In the genomic region with DNA sequence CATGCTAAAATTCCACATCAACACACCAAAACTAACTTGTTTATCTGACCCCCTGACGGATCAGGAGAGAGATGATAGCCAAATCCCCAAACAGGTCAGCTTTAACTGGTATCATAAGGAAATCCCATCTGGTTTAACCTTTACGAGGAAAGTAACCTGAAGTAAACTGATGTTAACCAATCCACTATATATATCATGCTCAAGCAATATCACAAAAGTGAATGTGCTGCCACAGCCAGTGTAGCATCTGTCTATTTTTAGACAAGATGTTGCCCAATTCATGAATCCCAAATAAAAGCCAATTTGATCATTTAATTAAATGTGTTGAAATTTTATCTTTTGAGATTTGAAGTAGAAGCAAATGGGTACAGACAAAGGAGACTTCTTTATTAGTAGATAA, we compare ENCODE assay signal across 29 cellular contexts. TPM values are rescaled to one million over a fixed set of nuclear protein-coding genes. Genes with fewer than 3 reads are reported as not detected.
"Had no signal": no experiment of that assay in that cellular context is flagged by ENCODE, and none has a peak within 500 bp of the region (broad histone marks: within the 10 kb centered on the region; RNA-seq: fewer than 3 reads in every experiment).

No MANE protein-coding gene starts in this region.

- H3K27ac Mint-ChIP-seq: stimulated activated effector memory CD8-positive, alpha-beta T cell treated with anti-CD3 and anti-CD28 coated beads, Interleukin-12 subunit alpha, Interleukin-12 subunit beta, amount 100 ng/mL, for 72 hours; stimulated activated memory B cell treated with anti-CD40 and anti-IgM and Interleukin-4, amounts not matched to agents 10 μg/mL and 1 μg/mL and 100 μg/mL, for 72 hours; stimulated activated naive B cell treated with anti-CD40 and anti-IgM and Interleukin-4, amounts not matched to agents 10 μg/mL and 1 μg/mL and 100 μg/mL, for 72 hours; stimulated activated naive CD8-positive, alpha-beta T cell treated with anti-CD3 and anti-CD28 coated beads, Interleukin-15, amount 100 ng/mL, for 72 hours; stimulated activated naive CD8-positive, alpha-beta T cell treated with anti-CD3 and anti-CD28 coated beads, Interleukin-15, Interleukin-2, amounts not matched to agents 100 ng/mL and 50 ng/mL, for 24 hours; type B pancreatic cell had no signal

- H3K4me3 Mint-ChIP-seq: stimulated activated effector memory CD8-positive, alpha-beta T cell treated with anti-CD3 and anti-CD28 coated beads, Interleukin-12 subunit alpha, Interleukin-12 subunit beta, amount 100 ng/mL, for 72 hours; stimulated activated memory B cell treated with anti-CD40 and anti-IgM and Interleukin-4, amounts not matched to agents 10 μg/mL and 1 μg/mL and 100 μg/mL, for 72 hours; stimulated activated naive B cell treated with anti-CD40 and anti-IgM and Interleukin-4, amounts not matched to agents 10 μg/mL and 1 μg/mL and 100 μg/mL, for 72 hours; stimulated activated naive CD8-positive, alpha-beta T cell treated with anti-CD3 and anti-CD28 coated beads, Interleukin-15, amount 100 ng/mL, for 72 hours; stimulated activated naive CD8-positive, alpha-beta T cell treated with anti-CD3 and anti-CD28 coated beads, Interleukin-15, Interleukin-2, amounts not matched to agents 100 ng/mL and 50 ng/mL, for 24 hours; type B pancreatic cell had no signal

- H3K27me3 Mint-ChIP-seq: type B pancreatic cell had no signal

- H3K4me1 ChIP-seq: stomach, suprapubic skin, testis, tibial artery, tibial nerve, transverse colon, upper lobe of left lung, upper lobe of right lung, uterus, vagina had no signal

- H3K36me3 Mint-ChIP-seq: stimulated activated effector memory CD8-positive, alpha-beta T cell treated with anti-CD3 and anti-CD28 coated beads, Interleukin-12 subunit alpha, Interleukin-12 subunit beta, amount 100 ng/mL, for 72 hours; stimulated activated memory B cell treated with anti-CD40 and anti-IgM and Interleukin-4, amounts not matched to agents 10 μg/mL and 1 μg/mL and 100 μg/mL, for 72 hours; stimulated activated naive B cell treated with anti-CD40 and anti-IgM and Interleukin-4, amounts not matched to agents 10 μg/mL and 1 μg/mL and 100 μg/mL, for 72 hours; type B pancreatic cell had no signal

- H3K4me3 ChIP-seq: stomach, suprapubic skin, testis, thoracic aorta, thyroid gland, tibial artery, tibial nerve, transverse colon, upper lobe of left lung, upper lobe of right lung, uterus, vagina had no signal

- DNase-seq: stimulated activated CD4-positive, alpha-beta T cell treated with anti-CD3 and anti-CD28 coated beads, Interleukin-2, amount 100 ng/mL, for 48 hours; stimulated activated CD4-positive, alpha-beta T cell treated with anti-CD3 and anti-CD28 coated beads, Interleukin-4, amount 100 ng/mL, for 1 hour; stimulated activated CD4-positive, alpha-beta T cell treated with anti-CD3 and anti-CD28 coated beads, Interleukin-4, amount 100 ng/mL, for 24 hours; stimulated activated CD4-positive, alpha-beta T cell treated with anti-CD3 and anti-CD28 coated beads, Interleukin-4, amount 100 ng/mL, for 4 hours; stimulated activated CD8-positive, alpha-beta memory T cell treated with anti-CD3 and anti-CD28 coated beads, Interleukin-4, amount 100 ng/mL, for 48 hours; stimulated activated naive B cell treated with anti-CD40 and anti-IgM and Interleukin-4, amounts not matched to agents 10 μg/mL and 1 μg/mL and 100 μg/mL, for 72 hours; stimulated activated naive CD4-positive, alpha-beta T cell; stimulated activated naive CD4-positive, alpha-beta T cell treated with Interleukin-2 at 50 U/mL for 16 hours; stimulated activated naive CD8-positive, alpha-beta T cell treated with anti-CD3 and anti-CD28 coated beads, Interleukin-15, amount 100 ng/mL, for 72 hours; stimulated activated naive CD8-positive, alpha-beta T cell treated with anti-CD3 and anti-CD28 coated beads, Interleukin-15, Interleukin-2, amounts not matched to agents 100 U/mL and 50 U/mL, for 24 hours; stomach; substantia nigra; testis; thyroid gland; tibial artery; transverse colon; trophoblast cell; upper lobe of left lung; upper lobe of right lung; uterus had no signal

- H3K4me1 Mint-ChIP-seq: stimulated activated effector memory CD8-positive, alpha-beta T cell treated with anti-CD3 and anti-CD28 coated beads, Interleukin-12 subunit alpha, Interleukin-12 subunit beta, amount 100 ng/mL, for 72 hours; stimulated activated memory B cell treated with anti-CD40 and anti-IgM and Interleukin-4, amounts not matched to agents 10 μg/mL and 1 μg/mL and 100 μg/mL, for 72 hours; stimulated activated naive B cell treated with anti-CD40 and anti-IgM and Interleukin-4, amounts not matched to agents 10 μg/mL and 1 μg/mL and 100 μg/mL, for 72 hours; stimulated activated naive CD8-positive, alpha-beta T cell treated with anti-CD3 and anti-CD28 coated beads, Interleukin-15, amount 100 ng/mL, for 72 hours had no signal

- H3K27me3 ChIP-seq: stomach, suprapubic skin, testis, thyroid gland, tibial artery, tibial nerve, transverse colon, upper lobe of left lung, upper lobe of right lung, uterus, vagina had no signal

- H3K9me3 ChIP-seq: stomach, suprapubic skin, testis, thoracic aorta, thyroid gland, tibial artery, tibial nerve, transverse colon, upper lobe of left lung, upper lobe of right lung, uterus, vagina had no signal

- H3K27ac ChIP-seq: stomach, suprapubic skin, testis, thoracic aorta, thyroid gland, tibial artery, tibial nerve, transverse colon, upper lobe of left lung, upper lobe of right lung, uterus, vagina had no signal

- ATAC-seq: stimulated activated effector memory CD8-positive, alpha-beta T cell treated with anti-CD3 and anti-CD28 coated beads, Interleukin-12 subunit alpha, Interleukin-12 subunit beta, amount 100 ng/mL, for 72 hours; stimulated activated memory B cell treated with anti-CD40 and anti-IgM and Interleukin-4, amounts not matched to agents 10 μg/mL and 1 μg/mL and 100 μg/mL, for 72 hours; stimulated activated naive B cell treated with anti-CD40 and anti-IgM and Interleukin-4, amounts not matched to agents 10 μg/mL and 1 μg/mL and 100 μg/mL, for 72 hours; stimulated activated naive CD8-positive, alpha-beta T cell treated with anti-CD3 and anti-CD28 coated beads, Interleukin-15, amount 100 ng/mL, for 72 hours; stimulated activated naive CD8-positive, alpha-beta T cell treated with anti-CD3 and anti-CD28 coated beads, Interleukin-15, Interleukin-2, amounts not matched to agents 100 U/mL and 50 U/mL, for 24 hours; upper lobe of right lung had no signal

- H3K36me3 ChIP-seq: stomach, suprapubic skin, thoracic aorta, thyroid gland, tibial artery, tibial nerve, transverse colon, upper lobe of left lung, upper lobe of right lung, uterus, vagina had no signal

- H3K9me3 Mint-ChIP-seq: stimulated activated effector memory CD8-positive, alpha-beta T cell treated with anti-CD3 and anti-CD28 coated beads, Interleukin-12 subunit alpha, Interleukin-12 subunit beta, amount 100 ng/mL, for 72 hours; stimulated activated memory B cell treated with anti-CD40 and anti-IgM and Interleukin-4, amounts not matched to agents 10 μg/mL and 1 μg/mL and 100 μg/mL, for 72 hours; stimulated activated naive B cell treated with anti-CD40 and anti-IgM and Interleukin-4, amounts not matched to agents 10 μg/mL and 1 μg/mL and 100 μg/mL, for 72 hours; stimulated activated naive CD8-positive, alpha-beta T cell treated with anti-CD3 and anti-CD28 coated beads, Interleukin-15, amount 100 ng/mL, for 72 hours; stimulated activated naive CD8-positive, alpha-beta T cell treated with anti-CD3 and anti-CD28 coated beads, Interleukin-15, Interleukin-2, amounts not matched to agents 100 ng/mL and 50 ng/mL, for 24 hours; type B pancreatic cell had no signal

RNA-seq across cellular contexts. Expression of a gene that starts 44.5 kb away (rescaled TPM):
- total RNA-seq: subcutaneous adipose tissue, thoracic aorta had no signal
